ENCODE assay signal across 1 cellular context in the genomic region with DNA sequence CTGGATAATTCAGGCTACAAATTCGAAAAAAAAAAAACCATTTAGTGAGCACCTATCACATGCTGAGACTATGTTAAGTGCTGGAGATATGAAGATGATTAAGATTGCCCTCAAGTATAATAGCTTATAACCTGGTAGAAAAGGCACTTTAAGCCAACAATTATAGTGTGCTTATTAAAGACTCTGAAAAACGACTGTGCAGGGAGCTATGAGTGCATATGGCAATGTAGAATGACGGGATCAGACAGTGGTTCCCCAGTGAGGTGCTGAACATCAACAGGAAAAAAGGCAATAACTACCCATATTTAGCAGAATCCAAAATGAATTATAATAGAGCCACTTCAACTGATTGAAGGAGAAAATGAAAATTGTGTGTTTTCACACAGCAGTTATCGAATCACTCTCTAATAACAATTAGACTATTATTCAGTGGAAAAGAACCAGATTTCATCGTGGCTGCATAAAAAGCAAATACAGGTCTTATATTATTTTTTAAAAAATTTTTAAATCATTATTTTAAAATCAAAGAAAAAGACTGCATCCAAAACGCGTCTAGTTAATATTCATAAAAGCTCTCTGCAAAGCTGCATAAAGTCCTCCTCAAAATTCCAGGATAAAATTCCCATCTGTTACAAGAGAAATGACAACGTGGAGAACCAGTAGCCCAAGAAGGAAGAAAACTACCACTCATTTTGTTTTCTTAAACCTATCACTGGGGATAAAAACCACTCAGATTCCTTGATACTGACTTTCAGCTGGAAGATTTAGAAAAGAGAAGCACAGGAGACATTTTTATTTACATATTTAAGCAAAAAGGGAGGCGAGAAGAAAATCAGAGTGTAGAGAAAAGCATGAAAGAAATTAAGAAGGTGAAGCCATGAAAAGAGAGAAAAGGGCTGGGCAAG.
TF ChIP-seq lines count a peak whose summit lies in the region.

No MANE protein-coding gene starts in this region.

TF ChIP-seq in endothelial cell of umbilical vein, 7 proteins besides CTCF, POLR2A, EP300 and RAD21:
- TF ChIP-seq POLR2AphosphoS5 (IDR thresholded peaks at IDR 0.05; ENCODE audit: insufficient read depth, low read depth, low read length) (no peak), JUN (IDR thresholded peaks at IDR 0.05; ENCODE audit: borderline replicate concordance, insufficient read depth, insufficient read length, low read depth) (no peak), GATA2 (IDR thresholded peaks at IDR 0.05; ENCODE audit: insufficient read depth, insufficient read length, low read depth, low read length) (no peak), MYC (IDR thresholded peaks at IDR 0.05; ENCODE audit: low read depth, low read length) (no peak), EZH2 (IDR thresholded peaks at IDR 0.05; ENCODE audit: borderline replicate concordance, low read depth, low read length, severe bottlenecking) (no peak), FOS (IDR thresholded peaks at IDR 0.05; ENCODE audit: borderline replicate concordance, insufficient read depth, low read length) (no peak)
- TF ChIP-seq, protein P1, sequence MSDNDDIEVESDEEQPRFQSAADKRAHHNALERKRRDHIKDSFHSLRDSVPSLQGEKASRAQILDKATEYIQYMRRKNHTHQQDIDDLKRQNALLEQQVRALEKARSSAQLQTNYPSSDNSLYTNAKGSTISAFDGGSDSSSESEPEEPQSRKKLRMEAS (IDR thresholded peaks at IDR 0.05; ENCODE audit: insufficient read depth, insufficient read length), result no peak
